In genomic region chr11:109196016-109196415, GRCh38 we compare ENCODE assay signal across 15 cellular contexts.
DNase-seq lines count a peak whose midpoint lies in the region; TF ChIP-seq lines count a peak whose summit lies in the region.
"Had no signal": no experiment of that assay in that cellular context is flagged by ENCODE, and none has a peak within 500 bp of the region (broad histone marks: within the 10 kb centered on the region; RNA-seq: fewer than 3 reads in every experiment).

No MANE protein-coding gene starts in this region.

- no peak overlapping the region for H3K27ac ChIP-seq in brain microvascular endothelial cell
- H3K27ac ChIP-seq: C4-2B had no signal

- TF ChIP-seq CTCF in brain microvascular endothelial cell (IDR thresholded peaks at IDR 0.05; ENCODE audit: low read depth, low read length, missing control alignments) (no peak), fibroblast of the aortic adventitia (IDR thresholded peaks at IDR 0.05; ENCODE audit: insufficient read depth, low read length) (no peak)

- H3K27me3 ChIP-seq in brain microvascular endothelial cell (replicated peaks): no peaks in the 10 kb centered on the region

- H3K4me3 ChIP-seq in brain microvascular endothelial cell (ENCODE audit: low read depth, low read length) (no peak overlapping the region), fibroblast of the aortic adventitia (ENCODE audit: low read depth, low read length) (no peak overlapping the region)

- H3K36me3 ChIP-seq in brain microvascular endothelial cell (replicated peaks): no peaks in the 10 kb centered on the region

- in situ Hi-C loops in brain microvascular endothelial cell (cut with HindIII; ENCODE audit: low pct_ligation_motif_present, low sequenced_read_pairs): no loop called here

- DNase-seq in LHCN-M2 (ENCODE audit: low read depth) (peak; percentile 14), brain microvascular endothelial cell (peak; percentile 25), fibroblast of the aortic adventitia (ENCODE audit: low read depth) (peak; percentile 39), RPMI8226 (no peak), NCI-H2029 treated with DMSO at 0.1 percent for 48 hours (lab: John Stamatoyannopoulos, UW) (no peak), NCI-H2196 treated with DMSO at 0.1 percent for 48 hours (lab: John Stamatoyannopoulos, UW; ENCODE audit: unreplicated experiment) (no peak), GM19240 (ENCODE audit: insufficient read length, low spot score) (no peak)
- DNase-seq: ACHN, AML-193, GF-D8, NCI-H1694, NCI-H2227 treated with DMSO at 0.1 percent for 48 hours, NCI-H510A, NCI-H748 treated with DMSO at 0.1 percent for 48 hours had no signal

Comparison
In these comparisons a context has a peak if more than half of its experiments do, and no peak if none do; other contexts are left out.
1. DNase-seq: peak in LHCN-M2 (single experiment), brain microvascular endothelial cell (single experiment) and fibroblast of the aortic adventitia (single experiment); none in RPMI8226 (single experiment), NCI-H2029 treated with DMSO at 0.1 percent for 48 hours (single experiment), NCI-H2196 treated with DMSO at 0.1 percent for 48 hours (single experiment) and GM19240 (single experiment).